In genomic region chr5:206406-206805, GRCh38 we compare ENCODE assay signal across 16 cellular contexts. TPM values are rescaled to one million over a fixed set of nuclear protein-coding genes. Genes with fewer than 3 reads are reported as not detected.
A peak's percentile ranks its signal among the peaks of the same experiment; 100 is the strongest.
DNase-seq lines count a peak whose midpoint lies in the region; ATAC-seq, FAIRE-seq and TF ChIP-seq lines count a peak whose summit lies in the region.
"Had no signal": no experiment of that assay in that cellular context is flagged by ENCODE, and none has a peak within 500 bp of the region (broad histone marks: within the 10 kb centered on the region; RNA-seq: fewer than 3 reads in every experiment).

No MANE protein-coding gene starts in this region.

- WGBS in small intestine, 3 donors = 80 to 85% (median 81%) methylated on average over 11 of the region's 11 CpGs
- 67% methylated on average over 11 of the region's 11 CpGs for WGBS in prostate gland

- H3K4me3 Mint-ChIP-seq in CD8-positive, alpha-beta memory T cell = no peak overlapping the region
- no peak overlapping the region for H3K4me3 Mint-ChIP-seq in activated T-cell treated with anti-CD3 and anti-CD28 coated beads, Interleukin-2, amount 50 U/mL, for 72 hours
- H3K4me3 Mint-ChIP-seq: naive thymus-derived CD4-positive, alpha-beta T cell had no signal

- H3K36me3 ChIP-seq in MG63 (peaks cover 20% of the 10 kb centered on the region), small intestine (ENCODE audit: control insufficient read depth in 2 of 2, insufficient read depth in 2 of 2, low read length in 2 of 2) (peaks cover 4 to 5% of the 10 kb centered on the region in 2 donors), prostate gland (no peaks in the 10 kb centered on the region)
- peaks cover 25% of the 10 kb centered on the region for H3K36me3 ChIP-seq in CD8-positive, alpha-beta memory T cell (ENCODE audit: insufficient read depth, low read length)

- peaks cover 20 to 40% (median 31%) of the 10 kb centered on the region in 3 donors for H3K4me1 Mint-ChIP-seq in CD8-positive, alpha-beta memory T cell
- peaks cover 12% of the 10 kb centered on the region for H3K4me1 Mint-ChIP-seq in activated T-cell treated with anti-CD3 and anti-CD28 coated beads, Interleukin-2, amount 50 U/mL, for 72 hours (ENCODE audit: low read depth)

- CTCF ChIA-PET in CD8-positive, alpha-beta memory T cell (lab: Charles Lee) = no interaction called here

- intact Hi-C loops in prostate gland (cut with DNase I) = no loop called here

- DNase-seq in Daoy (ENCODE audit: low read depth) = peak; percentile 29
- peak; percentile 46 for DNase-seq in MG63
- peak; percentile 66 for DNase-seq in fibroblast of mammary gland (ENCODE audit: low read depth)
- DNase-seq in mesenteric fat pad (ENCODE audit: low spot score) = peak; percentile 81
- no peak for DNase-seq in CD8-positive, alpha-beta memory T cell
- DNase-seq in small intestine = no peak
- no peak for DNase-seq in prostate gland (ENCODE audit: low spot score)
- no peak for DNase-seq in activated T-cell treated with anti-CD3 and anti-CD28 coated beads, Interleukin-2, amount 50 U/mL, for 72 hours
- DNase-seq: naive thymus-derived CD4-positive, alpha-beta T cell; NCI-H2029 treated with DMSO at 0.1 percent for 48 hours; stimulated activated CD4-positive, alpha-beta T cell treated with anti-CD3 and anti-CD28 coated beads, Interleukin-4, amount 100 ng/mL, for 1 hour; tibial artery; WERI-Rb-1 had no signal

- H3K4me1 ChIP-seq in CD8-positive, alpha-beta memory T cell (ENCODE audit: insufficient read depth, low read length) = peaks cover 9% of the 10 kb centered on the region
- H3K4me1 ChIP-seq in small intestine (ENCODE audit: control insufficient read depth in 2 of 2, insufficient read depth in 1 of 2, low read depth in 1 of 2, low read length in 1 of 2) (no peaks in the 10 kb centered on the region), prostate gland (replicated peaks) (no peaks in the 10 kb centered on the region)

- H3K4me3 ChIP-seq in MG63 = no peak overlapping the region
- no peak overlapping the region for H3K4me3 ChIP-seq in fibroblast of mammary gland (ENCODE audit: control insufficient read depth, low read depth, low read length)
- H3K4me3 ChIP-seq in CD8-positive, alpha-beta memory T cell (ENCODE audit: low read length) = no peak overlapping the region
- no peak overlapping the region for H3K4me3 ChIP-seq in small intestine (ENCODE audit: low read depth in 1 of 2, low read length in 2 of 2)
- H3K4me3 ChIP-seq in prostate gland = no peak overlapping the region
- H3K4me3 ChIP-seq: hepatocyte, tibial artery had no signal

- no peaks in the 10 kb centered on the region for H3K27me3 ChIP-seq in MG63
- no peaks in the 10 kb centered on the region for H3K27me3 ChIP-seq in CD8-positive, alpha-beta memory T cell (ENCODE audit: insufficient read depth, low read length, poor library complexity, severe bottlenecking)
- no peaks in the 10 kb centered on the region for H3K27me3 ChIP-seq in small intestine (ENCODE audit: control insufficient read depth in 2 of 2, insufficient read depth in 2 of 2, low read length in 2 of 2)
- no peaks in the 10 kb centered on the region for H3K27me3 ChIP-seq in prostate gland (replicated peaks; ENCODE audit: insufficient read depth)
- H3K27me3 ChIP-seq: hepatocyte, tibial artery had no signal

- ATAC-seq in activated T-cell treated with anti-CD3 and anti-CD28 coated beads, Interleukin-2, amount 50 U/mL, for 72 hours (replicated peaks in 1 of 2) = no peak
- ATAC-seq: naive thymus-derived CD4-positive, alpha-beta T cell had no signal

- no peak for TF ChIP-seq CTCF in fibroblast of mammary gland (conservative IDR thresholded peaks at IDR 0.05; ENCODE audit: control insufficient read depth, insufficient read depth, low read depth, low read length)
- no peak for TF ChIP-seq CTCF in prostate gland (IDR thresholded peaks at IDR 0.05)

- H3K27me3 Mint-ChIP-seq in CD8-positive, alpha-beta memory T cell = no peaks in the 10 kb centered on the region
- no peaks in the 10 kb centered on the region for H3K27me3 Mint-ChIP-seq in activated T-cell treated with anti-CD3 and anti-CD28 coated beads, Interleukin-2, amount 50 U/mL, for 72 hours (ENCODE audit: low read depth)
- H3K27me3 Mint-ChIP-seq: naive thymus-derived CD4-positive, alpha-beta T cell had no signal

- POLR2A ChIA-PET in CD8-positive, alpha-beta memory T cell (lab: Charles Lee) = no interaction called here

- no peak for TF ChIP-seq POLR2A in prostate gland (IDR thresholded peaks at IDR 0.05)

- no peaks in the 10 kb centered on the region for H3K9me3 Mint-ChIP-seq in CD8-positive, alpha-beta memory T cell
- H3K9me3 Mint-ChIP-seq in activated T-cell treated with anti-CD3 and anti-CD28 coated beads, Interleukin-2, amount 50 U/mL, for 72 hours = no peaks in the 10 kb centered on the region
- H3K9me3 Mint-ChIP-seq: naive thymus-derived CD4-positive, alpha-beta T cell had no signal

- no peaks in the 10 kb centered on the region for H3K9me3 ChIP-seq in MG63
- no peaks in the 10 kb centered on the region for H3K9me3 ChIP-seq in CD8-positive, alpha-beta memory T cell (ENCODE audit: low read length)
- H3K9me3 ChIP-seq in small intestine (ENCODE audit: control insufficient read depth, low read depth) = no peaks in the 10 kb centered on the region
- H3K9me3 ChIP-seq in prostate gland = no peaks in the 10 kb centered on the region
- H3K9me3 ChIP-seq: tibial artery had no signal

- no peak overlapping the region for H3K27ac ChIP-seq in CD8-positive, alpha-beta memory T cell (ENCODE audit: low read depth, low read length)
- H3K27ac ChIP-seq in small intestine (ENCODE audit: low read depth in 1 of 2, low read length in 1 of 2) = no peak overlapping the region
- H3K27ac ChIP-seq in prostate gland = no peak overlapping the region
- H3K27ac ChIP-seq: hepatocyte, tibial artery, WERI-Rb-1 had no signal

- H3K36me3 Mint-ChIP-seq in CD8-positive, alpha-beta memory T cell = peaks cover 6 to 65% (median 32%) of the 10 kb centered on the region in 3 donors
- H3K36me3 Mint-ChIP-seq in activated T-cell treated with anti-CD3 and anti-CD28 coated beads, Interleukin-2, amount 50 U/mL, for 72 hours (ENCODE audit: insufficient read depth in 2 of 2) = peaks cover 7 to 21% of the 10 kb centered on the region in 2 donors

- H3K27ac Mint-ChIP-seq in CD8-positive, alpha-beta memory T cell = no peak overlapping the region
- no peak overlapping the region for H3K27ac Mint-ChIP-seq in activated T-cell treated with anti-CD3 and anti-CD28 coated beads, Interleukin-2, amount 50 U/mL, for 72 hours

- no peak for FAIRE-seq in small intestine (lab: Jason Lieb, UNC)
- FAIRE-seq: RCC 7860 had no signal

RNA-seq across cellular contexts. Expression of gene CCDC127, which starts 11.5 kb away (rescaled TPM):
- total RNA-seq in Daoy (2014; rRNA removed; shearing (Covaris generic)) = 2.3 and 4.1 TPM in 2 replicates
- total RNA-seq in MG63 (2014; rRNA removed; shearing (Covaris generic); ENCODE audit: low replicate concordance) = 2.9 and 3.4 TPM in 2 replicates
- total RNA-seq in mesenteric fat pad (6.5 TPM), prostate gland (1 to 10 TPM; 4.7 to 5.2 TPM)
- total RNA-seq in CD8-positive, alpha-beta memory T cell = 1 to 10 TPM; 7.2 to 8.3 TPM
- 5.3 TPM for polyA plus RNA-seq in CD8-positive, alpha-beta memory T cell
- 1 to 10 TPM; 1.3 to 3.1 (median 1.4) TPM for polyA plus RNA-seq in small intestine
- 1 to 10 TPM; 6.7 to 8.5 TPM for total RNA-seq in activated T-cell treated with anti-CD3 and anti-CD28 coated beads, Interleukin-2, amount 50 U/mL, for 72 hours

RNA-seq across cellular contexts. Expression of gene SDHA, which starts 11.7 kb away (rescaled TPM):
- total RNA-seq in Daoy (2014; rRNA removed; shearing (Covaris generic)) = 78.3 and 97.6 TPM in 2 replicates
- total RNA-seq in MG63 (2014; rRNA removed; shearing (Covaris generic); ENCODE audit: low replicate concordance) = 101 and 128 TPM in 2 replicates
- total RNA-seq in mesenteric fat pad (112 TPM), prostate gland (10 to 100 TPM; 66.7 to 99.1 TPM)
- 100 to 1,000 TPM; 168 to 171 TPM for total RNA-seq in CD8-positive, alpha-beta memory T cell
- polyA plus RNA-seq in CD8-positive, alpha-beta memory T cell = 237 TPM
- 100 to 1,000 TPM; 208 to 377 (median 327) TPM for polyA plus RNA-seq in small intestine
- total RNA-seq in activated T-cell treated with anti-CD3 and anti-CD28 coated beads, Interleukin-2, amount 50 U/mL, for 72 hours = 100 to 1,000 TPM; 143 to 144 TPM

RNA-seq across cellular contexts. Expression of gene LRRC14B, which starts 15.1 kb away (rescaled TPM):
- total RNA-seq in Daoy (2014; rRNA removed; shearing (Covaris generic)) = not detected in 2 replicates
- not detected in 2 replicates for total RNA-seq in MG63 (2014; rRNA removed; shearing (Covaris generic); ENCODE audit: low replicate concordance)
- total RNA-seq in mesenteric fat pad (not detected), prostate gland (1 to 10 TPM in 1 of 2 donors, not detected in 1; 1.0 TPM)
- not detected for total RNA-seq in CD8-positive, alpha-beta memory T cell
- polyA plus RNA-seq in CD8-positive, alpha-beta memory T cell = not detected
- under 1 TPM in 1 of 3 donors, not detected in 2; 0.04 TPM for polyA plus RNA-seq in small intestine
- not detected for total RNA-seq in activated T-cell treated with anti-CD3 and anti-CD28 coated beads, Interleukin-2, amount 50 U/mL, for 72 hours
- total RNA-seq: hepatocyte; naive thymus-derived CD4-positive, alpha-beta T cell had no signal
- polyA plus RNA-seq: liver had no signal

Comparison
In these comparisons a context has a peak if more than half of its experiments do, and no peak if none do; other contexts are left out.
1. DNase-seq: peak in Daoy (single experiment), MG63 (single experiment), fibroblast of mammary gland (single experiment) and mesenteric fat pad (single experiment); none in CD8-positive, alpha-beta memory T cell (0 of 5), small intestine (single experiment), prostate gland (single experiment) and activated T-cell treated with anti-CD3 and anti-CD28 coated beads, Interleukin-2, amount 50 U/mL, for 72 hours (0 of 2).